Comparison of ENCODE assay signal across 11 cellular contexts in the genomic region with DNA sequence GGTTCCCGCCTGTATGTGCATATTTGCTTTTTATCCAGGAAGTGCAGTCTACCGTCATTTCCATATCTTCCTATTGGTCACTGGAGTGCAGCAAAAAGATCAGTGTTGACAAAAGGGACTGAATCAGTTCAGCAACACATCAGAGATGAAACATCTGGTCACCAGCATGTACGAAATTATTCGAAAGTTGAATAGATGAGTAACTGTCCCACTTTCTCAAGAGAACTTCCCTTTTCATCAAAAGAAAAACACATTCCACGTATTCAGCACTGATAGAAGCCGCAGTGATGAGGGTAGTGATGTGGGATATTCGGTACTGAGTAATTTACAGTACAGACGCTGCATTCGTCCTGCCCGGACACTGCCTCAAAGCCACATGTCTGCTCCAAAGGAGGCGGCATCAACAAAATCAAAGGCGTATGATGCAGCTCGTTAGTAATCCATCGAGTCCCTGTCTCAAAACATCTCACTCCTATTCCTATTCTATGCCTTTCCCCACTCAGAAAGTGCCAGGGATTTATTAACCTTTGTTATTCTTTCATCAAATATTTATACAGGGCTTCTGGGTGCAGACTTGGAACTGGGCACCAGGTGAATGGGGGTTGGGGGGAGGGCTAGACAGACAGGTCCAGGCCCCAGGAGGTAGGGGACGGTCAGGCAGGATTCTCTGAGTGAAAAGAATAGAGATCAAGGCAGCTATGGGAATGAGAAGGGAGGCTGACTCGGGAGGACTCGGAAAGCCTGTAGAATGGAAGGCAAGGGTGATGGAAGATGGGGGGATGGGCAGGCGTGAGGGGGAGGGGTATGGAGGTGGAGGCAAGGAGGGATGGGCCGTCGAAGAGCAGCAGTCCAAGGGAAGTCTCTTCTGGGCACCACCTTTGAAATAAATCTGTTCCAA.
A peak's percentile ranks its signal among the peaks of the same experiment; 100 is the strongest.
DNase-seq lines count a peak whose midpoint lies in the region; ATAC-seq and TF ChIP-seq lines count a peak whose summit lies in the region.
"Had no signal": no experiment of that assay in that cellular context is flagged by ENCODE, and none has a peak within 500 bp of the region (broad histone marks: within the 10 kb centered on the region; RNA-seq: fewer than 3 reads in every experiment).

No MANE protein-coding gene starts in this region.

- in situ Hi-C loops in G401 (cut with HindIII; ENCODE audit: low sequenced_read_pairs) = no loop called here

- ATAC-seq in RWPE2 (ENCODE audit: low read depth) (no peak), HG02571 (IDR thresholded peaks at IDR 0.05; ENCODE audit: unreplicated experiment) (no peak), HG02763 (IDR thresholded peaks at IDR 0.05; ENCODE audit: unreplicated experiment) (no peak)

- H3K27ac ChIP-seq in RWPE2 (ENCODE audit: poor library complexity, severe bottlenecking) (peak overlapping the region; percentile 57), rectal smooth muscle tissue (ENCODE audit: low read depth, low read length) (peak overlapping the region; percentile 21)

- H3K4me3 ChIP-seq in RWPE2 (ENCODE audit: severe bottlenecking) (no peak overlapping the region), fibroblast of villous mesenchyme (ENCODE audit: low read depth, low read length) (no peak overlapping the region), rectal smooth muscle tissue (ENCODE audit: low read length) (no peak overlapping the region)

- H3K4me1 ChIP-seq in RWPE2 (ENCODE audit: insufficient read depth, poor library complexity, severe bottlenecking) = peaks cover 15% of the 10 kb centered on the region
- H3K4me1 ChIP-seq in rectal smooth muscle tissue (ENCODE audit: control insufficient read depth, insufficient read depth, low read length) = peaks cover 3% of the 10 kb centered on the region

- DNase-seq in GM03348 (ENCODE audit: low spot score) (peak; percentile 81), RWPE2 (ENCODE audit: low spot score) (no peak), fibroblast of villous mesenchyme (ENCODE audit: low read depth) (peak; percentile 90), G401 (ENCODE audit: low spot score) (no peak), midbrain (lab: John Stamatoyannopoulos, UW) (no peak)
- DNase-seq: activated CD8-positive, alpha-beta memory T cell treated with anti-CD3 and anti-CD28 coated beads for 24 hours; NCI-H2171 treated with DMSO at 0.1 percent for 48 hours; stimulated activated CD4-positive, alpha-beta T cell treated with anti-CD3 and anti-CD28 coated beads, Interleukin-12 subunit alpha, Interleukin-12 subunit beta, amount 100 ng/mL, for 4 hours had no signal

- H3K9me3 ChIP-seq in RWPE2 (ENCODE audit: severe bottlenecking) = no peaks in the 10 kb centered on the region

- H3K9ac ChIP-seq in rectal smooth muscle tissue (ENCODE audit: low read length) = no peak overlapping the region

- H3K27me3 ChIP-seq in RWPE2 (ENCODE audit: insufficient read depth, poor library complexity, severe bottlenecking) (no peaks in the 10 kb centered on the region), rectal smooth muscle tissue (ENCODE audit: control insufficient read depth, insufficient read depth, low read length) (no peaks in the 10 kb centered on the region)

- no peak for TF ChIP-seq CTCF in RWPE2 (IDR thresholded peaks at IDR 0.05; ENCODE audit: poor library complexity, severe bottlenecking)
- no peak for TF ChIP-seq CTCF in fibroblast of villous mesenchyme (IDR thresholded peaks at IDR 0.05; ENCODE audit: insufficient read depth, low read depth, low read length)

- no peaks in the 10 kb centered on the region for H3K36me3 ChIP-seq in RWPE2 (ENCODE audit: low read depth)
- H3K36me3 ChIP-seq in rectal smooth muscle tissue (ENCODE audit: control insufficient read depth, insufficient read depth, low read length) = no peaks in the 10 kb centered on the region

Comparison
In these comparisons a context has a peak if more than half of its experiments do, and no peak if none do; other contexts are left out.
1. DNase-seq: peak in GM03348 (single experiment) and fibroblast of villous mesenchyme (single experiment); none in RWPE2 (single experiment), G401 (single experiment) and midbrain (single experiment).